In genomic region chr12:58529114-58529665, GRCh38 we compare ENCODE assay signal across 14 cellular contexts.
DNase-seq lines count a peak whose midpoint lies in the region; ATAC-seq, FAIRE-seq and TF ChIP-seq lines count a peak whose summit lies in the region.
"Had no signal": no experiment of that assay in that cellular context is flagged by ENCODE, and none has a peak within 500 bp of the region (broad histone marks: within the 10 kb centered on the region; RNA-seq: fewer than 3 reads in every experiment).

No MANE protein-coding gene starts in this region.

- BruUV-seq in MCF 10A (replicated peaks; lab: Mats Ljungman, UMichigan) (TSS peak; percentile 64), Caco-2 (replicated peaks; lab: Mats Ljungman, UMichigan) (no TSS peak)

- POLR2A ChIA-PET in MCF 10A (lab: Yijun Ruan, JAX) (interaction anchor here (0.5 to 1.6 kb wide), 5 partner anchors 11 to 1681 kb away, joined by 3 to 5 read pairs (median 3); no protein-coding TSS in a partner anchor), Caco-2 (lab: Charles Lee) (no interaction called here)

- TF ChIP-seq CTCF in MCF 10A (IDR thresholded peaks at IDR 0.05; ENCODE audit: unreplicated experiment) (no peak), breast epithelium (IDR thresholded peaks at IDR 0.05) (no peak), astrocyte (IDR thresholded peaks at IDR 0.05; ENCODE audit: insufficient read depth, low read depth, low read length) (no peak), Caco-2 (IDR thresholded peaks at IDR 0.05; ENCODE audit: insufficient read depth in 1 of 2, low read depth in 1 of 2, low read length in 1 of 2, severe bottlenecking in 1 of 2, unreplicated experiment in 1 of 2) (no peak)

- peak overlapping the region; percentile 82 for H3K9ac ChIP-seq in astrocyte (ENCODE audit: low read length)

- intact Hi-C loops in MCF 10A (cut with micrococcal nuclease): no loop called here
- intact Hi-C loops in breast epithelium (cut with DNase I; ENCODE audit: low total_unique reads): no loop called here
- intact Hi-C loops in Caco-2 (cut with micrococcal nuclease; ENCODE audit: unreplicated experiment): no loop called here

- H3K27me3 ChIP-seq in breast epithelium: no peaks in the 10 kb centered on the region
- no peaks in the 10 kb centered on the region for H3K27me3 ChIP-seq in astrocyte (ENCODE audit: insufficient read depth, low read length)
- H3K27me3 ChIP-seq in Caco-2 (replicated peaks; ENCODE audit: control insufficient read depth, insufficient read depth, low read length): no peaks in the 10 kb centered on the region
- H3K27me3 ChIP-seq: ovary had no signal

- H3K79me2 ChIP-seq in astrocyte (ENCODE audit: insufficient read depth, low read length): no peaks in the 10 kb centered on the region

- ATAC-seq in HG03457 (IDR thresholded peaks at IDR 0.05; ENCODE audit: unreplicated experiment): no peak
- ATAC-seq: left colon had no signal

- H3K36me3 ChIP-seq in breast epithelium (no peaks in the 10 kb centered on the region), astrocyte (ENCODE audit: insufficient read depth, low read length) (no peaks in the 10 kb centered on the region), Caco-2 (ENCODE audit: control insufficient read depth, insufficient read depth, low read length) (no peaks in the 10 kb centered on the region)
- H3K36me3 ChIP-seq: ovary had no signal

- FAIRE-seq in astrocyte (lab: Jason Lieb, UNC): peak; percentile 23
- FAIRE-seq: A204.1 had no signal

- H3K27ac ChIP-seq in breast epithelium (no peak overlapping the region), astrocyte (ENCODE audit: low read depth, low read length) (peak overlapping the region; percentile 95)
- H3K27ac ChIP-seq: ovary had no signal

- peak overlapping the region; percentile 80 for H3K4me2 ChIP-seq in astrocyte (ENCODE audit: low read length)

- H3K27ac Mint-ChIP-seq in MCF 10A (ENCODE audit: low read depth, unreplicated experiment) (peak overlapping the region; percentile 60), astrocyte (ENCODE audit: unreplicated experiment) (peak overlapping the region; percentile 93), Caco-2 (ENCODE audit: unreplicated experiment) (no peak overlapping the region)
- H3K27ac Mint-ChIP-seq: activated naive CD8-positive, alpha-beta T cell treated with anti-CD3 and anti-CD28 coated beads, Interleukin-2, amount 10 ng/mL, durations not matched to agents 7 days and 5 days had no signal

- H4K20me1 ChIP-seq in astrocyte (ENCODE audit: insufficient read depth, low read length): no peaks in the 10 kb centered on the region

- no peaks in the 10 kb centered on the region for H3K9me3 Mint-ChIP-seq in MCF 10A (ENCODE audit: unreplicated experiment)
- H3K9me3 Mint-ChIP-seq in astrocyte (ENCODE audit: unreplicated experiment): peaks cover 11% of the 10 kb centered on the region
- H3K9me3 Mint-ChIP-seq in Caco-2 (ENCODE audit: unreplicated experiment): peaks cover 36% of the 10 kb centered on the region
- H3K9me3 Mint-ChIP-seq: activated naive CD8-positive, alpha-beta T cell treated with anti-CD3 and anti-CD28 coated beads, Interleukin-2, amount 10 ng/mL, durations not matched to agents 7 days and 5 days had no signal

- no peaks in the 10 kb centered on the region for H3K4me1 ChIP-seq in breast epithelium
- H3K4me1 ChIP-seq in astrocyte (ENCODE audit: insufficient read depth, low read length): peaks cover 27% of the 10 kb centered on the region
- H3K4me1 ChIP-seq in Caco-2: no peaks in the 10 kb centered on the region

- H3K4me3 ChIP-seq in breast epithelium: no peak overlapping the region
- peak overlapping the region; percentile 22 for H3K4me3 ChIP-seq in astrocyte (ENCODE audit: insufficient read depth, low read depth, low read length)
- no peak overlapping the region for H3K4me3 ChIP-seq in Caco-2 (ENCODE audit: low read depth, low read length)
- H3K4me3 ChIP-seq: ovary had no signal

- TF ChIP-seq POLR2A in breast epithelium (IDR thresholded peaks at IDR 0.05): no peak

- no peak overlapping the region for H2AFZ ChIP-seq in astrocyte (ENCODE audit: low read depth, low read length)

- H3K27me3 Mint-ChIP-seq in MCF 10A (ENCODE audit: insufficient read depth, unreplicated experiment): no peaks in the 10 kb centered on the region
- no peaks in the 10 kb centered on the region for H3K27me3 Mint-ChIP-seq in astrocyte (ENCODE audit: low read depth, unreplicated experiment)
- no peaks in the 10 kb centered on the region for H3K27me3 Mint-ChIP-seq in Caco-2 (ENCODE audit: insufficient read depth, unreplicated experiment)

- H3K4me1 Mint-ChIP-seq in MCF 10A (ENCODE audit: insufficient read depth, unreplicated experiment) (peaks cover 35% of the 10 kb centered on the region), astrocyte (ENCODE audit: low read depth, unreplicated experiment) (peaks cover 39% of the 10 kb centered on the region), Caco-2 (ENCODE audit: low read depth, unreplicated experiment) (no peaks in the 10 kb centered on the region)
- H3K4me1 Mint-ChIP-seq: activated naive CD8-positive, alpha-beta T cell treated with anti-CD3 and anti-CD28 coated beads, Interleukin-2, amount 10 ng/mL, durations not matched to agents 7 days and 5 days had no signal

- no peaks in the 10 kb centered on the region for H3K9me3 ChIP-seq in breast epithelium
- H3K9me3 ChIP-seq in astrocyte (ENCODE audit: insufficient read depth, low read depth, low read length): no peaks in the 10 kb centered on the region
- H3K9me3 ChIP-seq in Caco-2: no peaks in the 10 kb centered on the region
- H3K9me3 ChIP-seq: ovary had no signal

- DNase-seq in MCF 10A (ENCODE audit: unreplicated experiment) (peak; percentile 53), breast epithelium (ENCODE audit: low spot score in 2 of 2) (no peak), astrocyte (ENCODE audit: low read depth) (peak; percentile 84), inferior parietal cortex (ENCODE audit: extremely low spot score) (peak; percentile 15), Caco-2 (no peak), Ammon's horn (ENCODE audit: low spot score) (no peak)
- no peak for DNase-seq in stimulated activated CD4-positive, alpha-beta T cell treated with anti-CD3 and anti-CD28 coated beads, Interleukin-4, amount 100 ng/mL, for 4 hours
- DNase-seq: activated CD4-positive, alpha-beta T cell treated with anti-CD3 and anti-CD28 coated beads, Interleukin-2, amount 50 U/mL, for 48 hours; activated naive CD8-positive, alpha-beta T cell treated with anti-CD3 and anti-CD28 coated beads, Interleukin-2, amount 10 ng/mL, durations not matched to agents 7 days and 5 days; left colon; NCI-H2171; ovary had no signal

- H3K4me3 Mint-ChIP-seq in MCF 10A (ENCODE audit: unreplicated experiment) (peak overlapping the region; percentile 29), astrocyte (ENCODE audit: unreplicated experiment) (peak overlapping the region; percentile 80), Caco-2 (ENCODE audit: unreplicated experiment) (no peak overlapping the region)
- H3K4me3 Mint-ChIP-seq: activated naive CD8-positive, alpha-beta T cell treated with anti-CD3 and anti-CD28 coated beads, Interleukin-2, amount 10 ng/mL, durations not matched to agents 7 days and 5 days had no signal

- CTCF ChIA-PET in MCF 10A (lab: Yijun Ruan, JAX) (interaction anchor here (0.5 to 3.3 kb wide), 2 partner anchors 11 to 559 kb away, joined by 3 to 15 read pairs; no protein-coding TSS in a partner anchor), Caco-2 (lab: Charles Lee) (no interaction called here)

- H3K36me3 Mint-ChIP-seq in MCF 10A (ENCODE audit: insufficient read depth, unreplicated experiment): no peaks in the 10 kb centered on the region
- H3K36me3 Mint-ChIP-seq in astrocyte (ENCODE audit: low read depth, unreplicated experiment): peaks cover 5% of the 10 kb centered on the region
- no peaks in the 10 kb centered on the region for H3K36me3 Mint-ChIP-seq in Caco-2 (ENCODE audit: insufficient read depth, unreplicated experiment)
- H3K36me3 Mint-ChIP-seq: activated naive CD8-positive, alpha-beta T cell treated with anti-CD3 and anti-CD28 coated beads, Interleukin-2, amount 10 ng/mL, durations not matched to agents 7 days and 5 days had no signal

Comparison
In these comparisons a context has a peak if more than half of its experiments do, and no peak if none do; other contexts are left out.
1. DNase-seq: peak in MCF 10A (single experiment), astrocyte (single experiment) and inferior parietal cortex (single experiment); none in breast epithelium (0 of 2), Caco-2 (0 of 2), Ammon's horn (single experiment) and stimulated activated CD4-positive, alpha-beta T cell treated with anti-CD3 and anti-CD28 coated beads, Interleukin-4, amount 100 ng/mL, for 4 hours (0 of 2).